11 cellular contexts compared by ENCODE assay signal in genomic region chr21:39452207-39452964, GRCh38. TPM values are rescaled to one million over a fixed set of nuclear protein-coding genes. Genes with fewer than 3 reads are reported as not detected.
DNase-seq lines count a peak whose midpoint lies in the region; ATAC-seq and TF ChIP-seq lines count a peak whose summit lies in the region.
"Had no signal": no experiment of that assay in that cellular context is flagged by ENCODE, and none has a peak within 500 bp of the region (broad histone marks: within the 10 kb centered on the region; RNA-seq: fewer than 3 reads in every experiment).

No MANE protein-coding gene starts in this region.

- H4K20me1 ChIP-seq in GM23338 (replicated peaks; ENCODE audit: insufficient read depth): no peaks in the 10 kb centered on the region

- intact Hi-C loops in left ventricle myocardium inferior (cut with micrococcal nuclease): no loop called here
- intact Hi-C loops in gastrocnemius medialis (cut with DNase I; ENCODE audit: low total_unique reads): loop anchor here (5.0 kb wide), 3 partner anchors 140 to 365 kb away; partner anchors contain the start of genes BRWD1 and PSMG1

- peak; percentile 21 to 80 for TF ChIP-seq POLR2A in gastrocnemius medialis (IDR thresholded peaks at IDR 0.05)

- in situ Hi-C loops in gastrocnemius medialis (cut with MboI; ENCODE audit: low sequenced_read_pairs in 4 of 4): no loop called here

- H3K36me3 ChIP-seq in GM23338 (ENCODE audit: insufficient read depth) (no peaks in the 10 kb centered on the region), left ventricle myocardium inferior (no peaks in the 10 kb centered on the region), gastrocnemius medialis (no peaks in the 10 kb centered on the region)

- peaks cover 4% of the 10 kb centered on the region; the same call in 1 of the 2 replicates for H3F3A ChIP-seq in GM23338 (replicated peaks; ENCODE audit: low read depth)

- peak overlapping the region; percentile 39 for H3K27ac ChIP-seq in GM23338 (ENCODE audit: low read depth)
- H3K27ac ChIP-seq in left ventricle myocardium inferior (replicated peaks): peak overlapping the region; percentile 87
- peak overlapping the region; percentile 88 to 95 (median 90) for H3K27ac ChIP-seq in gastrocnemius medialis
- H3K27ac ChIP-seq: HL-60 had no signal

- TF ChIP-seq CTCF in GM23338 (conservative IDR thresholded peaks at IDR 0.05; ENCODE audit: low read depth in 2 of 2) (no peak), brain (conservative IDR thresholded peaks at IDR 0.05) (no peak), left ventricle myocardium inferior (IDR thresholded peaks at IDR 0.05; ENCODE audit: borderline replicate concordance) (no peak), gastrocnemius medialis (IDR thresholded peaks at IDR 0.05 in 4 of 5, conservative IDR thresholded peaks at IDR 0.05 in 1 of 5) (no peak)

- H3K9me3 Mint-ChIP-seq in GM23338: no peaks in the 10 kb centered on the region
- no peaks in the 10 kb centered on the region for H3K9me3 Mint-ChIP-seq in brain
- H3K9me3 Mint-ChIP-seq: activated B cell treated with CpG ODN at 0.5 μM for 24 hours, memory B cell had no signal

- H3K9me3 ChIP-seq in left ventricle myocardium inferior (replicated peaks) (no peaks in the 10 kb centered on the region), gastrocnemius medialis (no peaks in the 10 kb centered on the region)

- peak overlapping the region; percentile 16 for H3K27ac Mint-ChIP-seq in GM23338
- peak overlapping the region; percentile 10 to 92 (median 77) for H3K27ac Mint-ChIP-seq in brain
- H3K27ac Mint-ChIP-seq: activated B cell treated with CpG ODN at 0.5 μM for 24 hours, memory B cell had no signal

- H3K27me3 Mint-ChIP-seq in GM23338 (ENCODE audit: insufficient read depth, low read depth, poor library complexity): peaks cover 13% of the 10 kb centered on the region
- peaks cover 3% of the 10 kb centered on the region for H3K27me3 Mint-ChIP-seq in brain
- H3K27me3 Mint-ChIP-seq: memory B cell had no signal

- ATAC-seq in GM23338 (no peak), gastrocnemius medialis (peak; percentile 55 to 63), GM18498 (IDR thresholded peaks at IDR 0.05; ENCODE audit: unreplicated experiment) (no peak), HG03175 (IDR thresholded peaks at IDR 0.05; ENCODE audit: unreplicated experiment) (no peak)

- H3K4me1 Mint-ChIP-seq in GM23338 (peaks cover 32% of the 10 kb centered on the region), brain (peaks cover 76% of the 10 kb centered on the region)
- H3K4me1 Mint-ChIP-seq: activated B cell treated with CpG ODN at 0.5 μM for 24 hours, memory B cell had no signal

- H3K9me2 ChIP-seq in GM23338 (ENCODE audit: insufficient read depth): no peaks in the 10 kb centered on the region

- H3K4me3 ChIP-seq in GM23338 (peak overlapping the region; percentile 37), left ventricle myocardium inferior (peak overlapping the region; percentile 65), gastrocnemius medialis (peak overlapping the region; percentile 57 to 68 (median 64))

- H3K27me3 ChIP-seq in GM23338 (ENCODE audit: insufficient read depth): no peaks in the 10 kb centered on the region
- H3K27me3 ChIP-seq in left ventricle myocardium inferior (ENCODE audit: low read depth): no peaks in the 10 kb centered on the region
- no peaks in the 10 kb centered on the region for H3K27me3 ChIP-seq in gastrocnemius medialis

- H3K79me2 ChIP-seq in GM23338 (replicated peaks; ENCODE audit: insufficient read depth): no peaks in the 10 kb centered on the region

- H3K4me1 ChIP-seq in GM23338 (ENCODE audit: insufficient read depth) (peaks cover 27% of the 10 kb centered on the region), left ventricle myocardium inferior (peaks cover 56% of the 10 kb centered on the region), gastrocnemius medialis (peaks cover 28 to 43% of the 10 kb centered on the region in 2 donors)

- peak overlapping the region; percentile 8; the same call in 1 of the 2 replicates for H2AFZ ChIP-seq in GM23338

- H3K4me3 Mint-ChIP-seq in GM23338: peak overlapping the region; percentile 60
- peak overlapping the region; percentile 13 to 72 (median 62) for H3K4me3 Mint-ChIP-seq in brain
- H3K4me3 Mint-ChIP-seq: activated B cell treated with CpG ODN at 0.5 μM for 24 hours, memory B cell had no signal

- peak overlapping the region; percentile 63 for H3K4me2 ChIP-seq in GM23338

- DNase-seq in GM23338 (ENCODE audit: low spot score) (no peak), left ventricle myocardium inferior (no peak), gastrocnemius medialis (no peak), NCI-H2171 treated with DMSO at 0.1 percent for 48 hours (lab: John Stamatoyannopoulos, UW) (no peak)
- no peak for DNase-seq in NK-92 treated with Interleukin-12 subunit alpha and Interleukin-12 subunit beta, amount 100 ng/mL, for 24 hours (lab: John Stamatoyannopoulos, UW)
- DNase-seq: activated B cell treated with CpG ODN at 0.5 μM for 24 hours had no signal

- no peaks in the 10 kb centered on the region for H3K36me3 Mint-ChIP-seq in GM23338 (ENCODE audit: low read depth)
- H3K36me3 Mint-ChIP-seq in brain: peaks cover 7% of the 10 kb centered on the region
- H3K36me3 Mint-ChIP-seq: memory B cell had no signal

TF ChIP-seq in GM23338, 12 proteins besides CTCF, POLR2A, EP300 and RAD21 (continues in another document):
- TF ChIP-seq NANOG (IDR thresholded peaks at IDR 0.05; ENCODE audit: borderline replicate concordance) (no peak), ETS1 (IDR thresholded peaks at IDR 0.05) (no peak), EZH2 (IDR thresholded peaks at IDR 0.05; ENCODE audit: low read depth, unreplicated experiment) (no peak)

RNA-seq across cellular contexts. Expression of gene SH3BGR, which starts 0.6 kb away (rescaled TPM):
- total RNA-seq in GM23338 (2014; rRNA removed; shearing (Covaris generic)): 4.9 and 5.9 TPM in 2 replicates
- 16.6 and 18.9 TPM in 2 replicates for polyA plus RNA-seq in GM23338 (2016; fragmentation: Nextera tagmentation; extraction: Ambion mirVana)
- polyA plus RNA-seq in brain (ENCODE audit: insufficient read depth, low read depth, low replicate concordance): 11.2 TPM
- total RNA-seq in left ventricle myocardium inferior: 103 TPM
- 100 to 1,000 TPM in 3 of 4 donors, 10 to 100 TPM in 1; 92.9 to 182 (median 149) TPM for total RNA-seq in gastrocnemius medialis

RNA-seq across cellular contexts. Expression of gene LCA5L, which starts 6.8 kb away (rescaled TPM):
- 0.69 TPM in 1 of 2 replicates, not detected in the other for total RNA-seq in GM23338 (2014; rRNA removed; shearing (Covaris generic))
- 0.73 and 1.4 TPM in 2 replicates for polyA plus RNA-seq in GM23338 (2016; fragmentation: Nextera tagmentation; extraction: Ambion mirVana)
- 0.17 TPM for polyA plus RNA-seq in brain (ENCODE audit: insufficient read depth, low read depth, low replicate concordance)
- 0.80 TPM for total RNA-seq in left ventricle myocardium inferior
- total RNA-seq in gastrocnemius medialis: 1 to 10 TPM; 2.3 to 7.9 (median 4.9) TPM

Comparison
In these comparisons a context has a peak if more than half of its experiments do, and no peak if none do; other contexts are left out.
1. ATAC-seq: peak in gastrocnemius medialis (2 of 2); none in GM23338 (single experiment), GM18498 (single experiment) and HG03175 (single experiment).
2. H3K27ac ChIP-seq: peak in every context shown above with its lines; median percentile 90 in gastrocnemius medialis; 87 in left ventricle myocardium inferior; 39 in GM23338.
3. RNA of gene SH3BGR, which starts 0.6 kb away (total RNA-seq): 92.9 to 182 TPM in gastrocnemius medialis and 103 TPM in left ventricle myocardium inferior (single experiment); 4.9 to 5.9 TPM in GM23338; every median in the first group is over 10 times any median in the second.
4. Peak in every context shown above with its lines, with median percentiles within 50 percentile points of each other: H3K4me3 ChIP-seq.